ENCODE assay signal across 12 cellular contexts in the genomic region with DNA sequence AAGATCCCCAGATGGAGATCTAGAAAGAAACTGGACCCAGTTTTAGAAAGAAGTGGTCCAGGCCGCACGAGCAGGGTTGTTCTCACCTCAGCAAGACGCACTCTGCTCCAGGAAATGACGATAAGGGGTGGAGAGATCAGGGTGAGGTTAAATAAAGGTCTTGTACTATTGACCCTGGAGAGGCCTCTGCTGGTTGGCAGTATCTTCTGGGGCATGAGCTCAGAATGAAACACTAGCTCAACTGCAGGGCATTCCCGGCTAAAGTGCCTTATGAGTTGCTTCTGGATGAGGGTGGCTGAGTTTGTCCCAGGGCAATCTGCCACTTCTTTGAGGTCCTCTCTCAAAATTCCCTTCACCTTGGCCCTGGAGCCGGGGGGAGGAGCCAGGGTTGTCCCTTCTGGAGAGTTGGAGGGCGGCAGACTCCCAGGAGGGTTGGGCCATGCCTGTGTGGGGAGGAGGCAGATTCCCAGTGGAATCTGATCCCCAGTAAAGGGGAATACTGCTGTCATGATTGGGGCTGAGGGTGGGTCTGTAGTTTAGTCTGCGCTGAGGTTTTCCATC. TPM values are rescaled to one million over a fixed set of nuclear protein-coding genes. Genes with fewer than 3 reads are reported as not detected.
A peak's percentile ranks its signal among the peaks of the same experiment; 100 is the strongest.
DNase-seq lines count a peak whose midpoint lies in the region; ATAC-seq and TF ChIP-seq lines count a peak whose summit lies in the region.
"Had no signal": no experiment of that assay in that cellular context is flagged by ENCODE, and none has a peak within 500 bp of the region (broad histone marks: within the 10 kb centered on the region; RNA-seq: fewer than 3 reads in every experiment).

No MANE protein-coding gene starts in this region.

- H3K4me3 Mint-ChIP-seq in CD4-positive, alpha-beta T cell, result no peak overlapping the region
- H3K4me3 Mint-ChIP-seq in endodermal cell, result no peak overlapping the region
- H3K4me3 Mint-ChIP-seq: stimulated activated naive CD8-positive, alpha-beta T cell treated with anti-CD3 and anti-CD28 coated beads, Interleukin-15, amount 100 ng/mL, for 72 hours had no signal

- CTCF ChIA-PET in CD4-positive, alpha-beta T cell (lab: Charles Lee), result interaction anchor here (1.5 to 2.2 kb wide), 2 partner anchors 14 to 32 kb away, joined by 4 to 11 read pairs; no protein-coding TSS in a partner anchor

- no peaks in the 10 kb centered on the region for H3K36me3 Mint-ChIP-seq in CD4-positive, alpha-beta T cell (ENCODE audit: low read depth)
- peaks cover 24% of the 10 kb centered on the region for H3K36me3 Mint-ChIP-seq in endodermal cell (ENCODE audit: low read depth)

- H3K4me1 ChIP-seq in endodermal cell (ENCODE audit: control insufficient read depth, insufficient read depth, low read length) (peaks cover 26% of the 10 kb centered on the region), mucosa of descending colon (ENCODE audit: low read depth) (peaks cover 51% of the 10 kb centered on the region)

- no peak for DNase-seq in CD4-positive, alpha-beta T cell
- DNase-seq in NCI-H524 (lab: John Stamatoyannopoulos, UW) (peak; percentile 63 to 68), endodermal cell (peak; percentile 68), mucosa of descending colon (peak in 2 of 3 donors; percentile 54 to 65), G401 (ENCODE audit: low spot score) (no peak), NCI-H2107 (lab: John Stamatoyannopoulos, UW) (no peak), NCI-H1694 (lab: John Stamatoyannopoulos, UW) (no peak)
- DNase-seq: effector CD8-positive, alpha-beta T cell; NCI-H187; stimulated activated naive CD8-positive, alpha-beta T cell treated with anti-CD3 and anti-CD28 coated beads, Interleukin-15, amount 100 ng/mL, for 72 hours had no signal

- in situ Hi-C loops in G401 (cut with HindIII; ENCODE audit: low sequenced_read_pairs), result loop anchor here (10.0 kb wide), 1 partner anchor 104 kb away; no protein-coding TSS in a partner anchor

- H3K27ac Mint-ChIP-seq in CD4-positive, alpha-beta T cell, result no peak overlapping the region
- H3K27ac Mint-ChIP-seq in endodermal cell, result peak overlapping the region; percentile 48
- H3K27ac Mint-ChIP-seq: stimulated activated naive CD8-positive, alpha-beta T cell treated with anti-CD3 and anti-CD28 coated beads, Interleukin-15, amount 100 ng/mL, for 72 hours had no signal

- no peak for TF ChIP-seq CTCF in CD4-positive, alpha-beta T cell (IDR thresholded peaks at IDR 0.05)
- TF ChIP-seq CTCF in endodermal cell (conservative IDR thresholded peaks at IDR 0.05) (no peak), mucosa of descending colon (IDR thresholded peaks at IDR 0.05) (no peak)

- ATAC-seq in CD4-positive, alpha-beta T cell (ENCODE audit: poor library complexity), result peak; percentile 68
- ATAC-seq in mucosa of descending colon, result peak; percentile 48
- no peak for ATAC-seq in SK-N-SH treated with all-trans-retinoic acid at 6 μM for 48 hours
- ATAC-seq: stimulated activated naive CD8-positive, alpha-beta T cell treated with anti-CD3 and anti-CD28 coated beads, Interleukin-15, amount 100 ng/mL, for 72 hours had no signal

- no peaks in the 10 kb centered on the region for H3K4me1 Mint-ChIP-seq in CD4-positive, alpha-beta T cell (ENCODE audit: low read depth)
- H3K4me1 Mint-ChIP-seq in endodermal cell, result peaks cover 54% of the 10 kb centered on the region

- intact Hi-C loops in CD4-positive, alpha-beta T cell (cut with DNase I, micrococcal nuclease), result no loop called here
- intact Hi-C loops in mucosa of descending colon (cut with DNase I, micrococcal nuclease), result no loop called here

- no peak overlapping the region for H3K27ac ChIP-seq in CD4-positive, alpha-beta T cell (ENCODE audit: low read depth, low read length)
- no peak overlapping the region for H3K27ac ChIP-seq in endodermal cell (ENCODE audit: low read depth, low read length)

- H3K4me3 ChIP-seq in endodermal cell (ENCODE audit: low read length) (no peak overlapping the region), mucosa of descending colon (no peak overlapping the region)

- no peaks in the 10 kb centered on the region for H3K9me3 Mint-ChIP-seq in CD4-positive, alpha-beta T cell
- no peaks in the 10 kb centered on the region for H3K9me3 Mint-ChIP-seq in endodermal cell
- H3K9me3 Mint-ChIP-seq: stimulated activated naive CD8-positive, alpha-beta T cell treated with anti-CD3 and anti-CD28 coated beads, Interleukin-15, amount 100 ng/mL, for 72 hours had no signal

- WGBS in endodermal cell (ENCODE audit: insufficient coverage in 1 of 2, insufficient read length in 1 of 2), 2 experiments, result 84 to 88% methylated on average over 6 to 8 of the region's 8 CpGs

- H3K9ac ChIP-seq in endodermal cell (ENCODE audit: extremely low read depth, low read length, poor library complexity, severe bottlenecking), result no peak overlapping the region

- POLR2A ChIA-PET in CD4-positive, alpha-beta T cell (lab: Charles Lee), result no interaction called here

- H3K36me3 ChIP-seq in endodermal cell (ENCODE audit: control insufficient read depth, insufficient read depth, low read length) (peaks cover 53% of the 10 kb centered on the region), mucosa of descending colon (ENCODE audit: low read depth) (no peaks in the 10 kb centered on the region)

- peaks cover 33% of the 10 kb centered on the region for H3K27me3 ChIP-seq in CD4-positive, alpha-beta T cell (ENCODE audit: control insufficient read depth, insufficient read depth, low read length)
- peaks cover under 1% of the 10 kb centered on the region for H3K27me3 ChIP-seq in endodermal cell (ENCODE audit: control insufficient read depth, insufficient read depth, low read length, poor library complexity, severe bottlenecking)

- H3K27me3 Mint-ChIP-seq in CD4-positive, alpha-beta T cell, result peaks cover 60% of the 10 kb centered on the region
- H3K27me3 Mint-ChIP-seq in endodermal cell (ENCODE audit: insufficient read depth), result peaks cover 12% of the 10 kb centered on the region

- H3K9me3 ChIP-seq in CD4-positive, alpha-beta T cell (ENCODE audit: control insufficient read depth, low read length), result no peaks in the 10 kb centered on the region
- H3K9me3 ChIP-seq in endodermal cell (ENCODE audit: control insufficient read depth, low read length) (no peaks in the 10 kb centered on the region), mucosa of descending colon (no peaks in the 10 kb centered on the region)

TF ChIP-seq in SK-N-SH treated with all-trans-retinoic acid at 6 μM for 48 hours, 23 proteins besides CTCF, POLR2A, EP300 and RAD21 (continues in another document):
- TF ChIP-seq, protein P1, sequence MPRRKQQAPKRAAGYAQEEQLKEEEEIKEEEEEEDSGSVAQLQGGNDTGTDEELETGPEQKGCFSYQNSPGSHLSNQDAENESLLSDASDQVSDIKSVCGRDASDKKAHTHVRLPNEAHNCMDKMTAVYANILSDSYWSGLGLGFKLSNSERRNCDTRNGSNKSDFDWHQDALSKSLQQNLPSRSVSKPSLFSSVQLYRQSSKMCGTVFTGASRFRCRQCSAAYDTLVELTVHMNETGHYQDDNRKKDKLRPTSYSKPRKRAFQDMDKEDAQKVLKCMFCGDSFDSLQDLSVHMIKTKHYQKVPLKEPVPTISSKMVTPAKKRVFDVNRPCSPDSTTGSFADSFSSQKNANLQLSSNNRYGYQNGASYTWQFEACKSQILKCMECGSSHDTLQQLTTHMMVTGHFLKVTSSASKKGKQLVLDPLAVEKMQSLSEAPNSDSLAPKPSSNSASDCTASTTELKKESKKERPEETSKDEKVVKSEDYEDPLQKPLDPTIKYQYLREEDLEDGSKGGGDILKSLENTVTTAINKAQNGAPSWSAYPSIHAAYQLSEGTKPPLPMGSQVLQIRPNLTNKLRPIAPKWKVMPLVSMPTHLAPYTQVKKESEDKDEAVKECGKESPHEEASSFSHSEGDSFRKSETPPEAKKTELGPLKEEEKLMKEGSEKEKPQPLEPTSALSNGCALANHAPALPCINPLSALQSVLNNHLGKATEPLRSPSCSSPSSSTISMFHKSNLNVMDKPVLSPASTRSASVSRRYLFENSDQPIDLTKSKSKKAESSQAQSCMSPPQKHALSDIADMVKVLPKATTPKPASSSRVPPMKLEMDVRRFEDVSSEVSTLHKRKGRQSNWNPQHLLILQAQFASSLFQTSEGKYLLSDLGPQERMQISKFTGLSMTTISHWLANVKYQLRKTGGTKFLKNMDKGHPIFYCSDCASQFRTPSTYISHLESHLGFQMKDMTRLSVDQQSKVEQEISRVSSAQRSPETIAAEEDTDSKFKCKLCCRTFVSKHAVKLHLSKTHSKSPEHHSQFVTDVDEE (CRISPR knock-in tag; IDR thresholded peaks at IDR 0.05), result no peak

RNA-seq across cellular contexts. Expression of a gene that starts 10.9 kb away (rescaled TPM):
- 1 to 10 TPM; 2.0 to 2.6 TPM for total RNA-seq in CD4-positive, alpha-beta T cell
- total RNA-seq in endodermal cell (10 to 100 TPM; 17.8 to 21.1 TPM), mucosa of descending colon (10 to 100 TPM; 16.9 to 84.3 (median 26.7) TPM)
- 5.7 TPM for polyA plus RNA-seq in endodermal cell (2013, experiment 1 of 2)
- 7.9 TPM for polyA plus RNA-seq in endodermal cell (2013, experiment 2 of 2)
- 0.75 and 1.8 TPM in 2 replicates for total RNA-seq in G401 (2014; rRNA removed; shearing (Covaris generic))

RNA-seq across cellular contexts. Expression of a gene that starts 24.1 kb away (rescaled TPM):
- total RNA-seq in CD4-positive, alpha-beta T cell, result not detected
- total RNA-seq in endodermal cell (not detected), mucosa of descending colon (not detected)
- not detected for polyA plus RNA-seq in endodermal cell (2013, experiment 1 of 2)
- not detected for polyA plus RNA-seq in endodermal cell (2013, experiment 2 of 2)
- total RNA-seq in G401 (2014; rRNA removed; shearing (Covaris generic)), result 0.25 and 7.3 TPM in 2 replicates
- polyA plus RNA-seq: keratinocyte had no signal

RNA-seq across cellular contexts. Expression of a gene that starts 29.9 kb away (rescaled TPM):
- not detected for total RNA-seq in CD4-positive, alpha-beta T cell
- total RNA-seq in endodermal cell, result under 1 TPM; 0.62 to 0.66 TPM
- polyA plus RNA-seq in endodermal cell (2013, experiment 1 of 2), result 5.5 TPM
- polyA plus RNA-seq in endodermal cell (2013, experiment 2 of 2), result 4.8 TPM
- 10 to 100 TPM in 1 of 3 donors, 1 to 10 TPM in 2; 5.1 to 13.9 (median 9.3) TPM for total RNA-seq in mucosa of descending colon
- total RNA-seq in G401 (2014; rRNA removed; shearing (Covaris generic)), result 0.17 and 1.0 TPM in 2 replicates
- polyA plus RNA-seq: keratinocyte had no signal

RNA-seq across cellular contexts. Expression of a gene that starts 36.2 kb away (rescaled TPM):
- 10 to 100 TPM; 18.3 to 20.5 TPM for total RNA-seq in CD4-positive, alpha-beta T cell
- total RNA-seq in endodermal cell, result 10 to 100 TPM; 51.8 to 76.3 TPM
- polyA plus RNA-seq in endodermal cell (2013, experiment 1 of 2), result 65.6 TPM
- polyA plus RNA-seq in endodermal cell (2013, experiment 2 of 2), result 64.4 TPM
- 10 to 100 TPM; 20.7 to 24.7 (median 23.7) TPM for total RNA-seq in mucosa of descending colon
- total RNA-seq in G401 (2014; rRNA removed; shearing (Covaris generic)), result 19.3 and 19.9 TPM in 2 replicates

RNA-seq across cellular contexts. Expression of a gene that starts 52.4 kb away (rescaled TPM):
- not detected for total RNA-seq in CD4-positive, alpha-beta T cell
- total RNA-seq in endodermal cell (10 to 100 TPM; 19.3 to 36.1 TPM), mucosa of descending colon (10 to 100 TPM in 2 of 3 donors, 1 to 10 TPM in 1; 2.8 to 32.5 (median 28.3) TPM)
- 56.3 TPM for polyA plus RNA-seq in endodermal cell (2013, experiment 1 of 2)
- polyA plus RNA-seq in endodermal cell (2013, experiment 2 of 2), result 53.9 TPM
- total RNA-seq in G401 (2014; rRNA removed; shearing (Covaris generic)), result 30.5 and 57.4 TPM in 2 replicates

Comparison
In these comparisons a context has a peak if more than half of its experiments do, and no peak if none do; other contexts are left out.
1. DNase-seq: peak in NCI-H524 (2 of 2), endodermal cell (single experiment) and mucosa of descending colon (2 of 3); none in CD4-positive, alpha-beta T cell (0 of 10), G401 (single experiment), NCI-H2107 (single experiment) and NCI-H1694 (single experiment).